ENCODE assay signal across 15 cellular contexts in genomic region chr17:81662002-81662401, GRCh38. TPM values are rescaled to one million over a fixed set of nuclear protein-coding genes. Genes with fewer than 3 reads are reported as not detected.
A peak's percentile ranks its signal among the peaks of the same experiment; 100 is the strongest.
DNase-seq lines count a peak whose midpoint lies in the region; ATAC-seq and TF ChIP-seq lines count a peak whose summit lies in the region.
"Had no signal": no experiment of that assay in that cellular context is flagged by ENCODE, and none has a peak within 500 bp of the region (broad histone marks: within the 10 kb centered on the region; RNA-seq: fewer than 3 reads in every experiment).

No MANE protein-coding gene starts in this region.

- ATAC-seq in CD8-positive, alpha-beta T cell: no peak
- ATAC-seq in naive thymus-derived CD8-positive, alpha-beta T cell: no peak
- no peak for ATAC-seq in HG02840 (IDR thresholded peaks at IDR 0.05; ENCODE audit: low FRiP score, unreplicated experiment)
- no peak for ATAC-seq in HG02884 (IDR thresholded peaks at IDR 0.05; ENCODE audit: unreplicated experiment)

- H3K4me3 ChIP-seq in CD8-positive, alpha-beta T cell (ENCODE audit: low read depth, low read length): no peak overlapping the region
- H3K4me3 ChIP-seq in WERI-Rb-1 (ENCODE audit: low read depth, low read length): no peak overlapping the region

- CTCF ChIA-PET in activated naive CD4-positive, alpha-beta T cell treated with anti-CD3 and anti-CD28 coated beads, Interleukin-2, amount 10 ng/mL, durations not matched to agents 7 days and 5 days (lab: Charles Lee): no interaction called here
- CTCF ChIA-PET in CD8-positive, alpha-beta T cell (lab: Charles Lee): no interaction called here

- H3K4me1 Mint-ChIP-seq in activated naive CD4-positive, alpha-beta T cell treated with anti-CD3 and anti-CD28 coated beads, Interleukin-2, amount 10 ng/mL, durations not matched to agents 7 days and 5 days: peaks cover 41% of the 10 kb centered on the region
- H3K4me1 Mint-ChIP-seq in CD8-positive, alpha-beta T cell (ENCODE audit: low read depth): peaks cover 47% of the 10 kb centered on the region
- H3K4me1 Mint-ChIP-seq in naive thymus-derived CD8-positive, alpha-beta T cell: peaks cover 9 to 37% (median 25%) of the 10 kb centered on the region in 4 donors

- peaks cover 39% of the 10 kb centered on the region for H3K4me1 ChIP-seq in CD8-positive, alpha-beta T cell (ENCODE audit: insufficient read depth, low read length)

- H3K9me3 Mint-ChIP-seq in activated naive CD4-positive, alpha-beta T cell treated with anti-CD3 and anti-CD28 coated beads, Interleukin-2, amount 10 ng/mL, durations not matched to agents 7 days and 5 days: no peaks in the 10 kb centered on the region
- no peaks in the 10 kb centered on the region for H3K9me3 Mint-ChIP-seq in CD8-positive, alpha-beta T cell
- H3K9me3 Mint-ChIP-seq in naive thymus-derived CD8-positive, alpha-beta T cell: no peaks in the 10 kb centered on the region
- H3K9me3 Mint-ChIP-seq: CD8-positive, alpha-beta memory T cell; H9 had no signal

- no peak for DNase-seq in activated naive CD4-positive, alpha-beta T cell treated with anti-CD3 and anti-CD28 coated beads, Interleukin-2, amount 10 ng/mL, durations not matched to agents 7 days and 5 days
- DNase-seq in activated naive CD4-positive, alpha-beta T cell treated with Interleukin-2 at 50 U/mL for 16 hours: no peak
- no peak for DNase-seq in CD8-positive, alpha-beta T cell
- DNase-seq in WERI-Rb-1: no peak
- no peak for DNase-seq in naive thymus-derived CD8-positive, alpha-beta T cell
- DNase-seq: C1 segment of cervical spinal cord; Caco-2; CD8-positive, alpha-beta memory T cell; DND-41; GDM1; GOT3; H9 had no signal

- H3K36me3 ChIP-seq in CD8-positive, alpha-beta T cell (ENCODE audit: insufficient read depth, low read length): no peaks in the 10 kb centered on the region
- peaks cover 19% of the 10 kb centered on the region for H3K36me3 ChIP-seq in WERI-Rb-1

- H3K36me3 Mint-ChIP-seq in activated naive CD4-positive, alpha-beta T cell treated with anti-CD3 and anti-CD28 coated beads, Interleukin-2, amount 10 ng/mL, durations not matched to agents 7 days and 5 days: peaks cover 16% of the 10 kb centered on the region
- peaks cover 13% of the 10 kb centered on the region for H3K36me3 Mint-ChIP-seq in CD8-positive, alpha-beta T cell
- peaks cover 0 to 3% (median 0%) of the 10 kb centered on the region in 3 donors for H3K36me3 Mint-ChIP-seq in naive thymus-derived CD8-positive, alpha-beta T cell

- H3K4me3 Mint-ChIP-seq in activated naive CD4-positive, alpha-beta T cell treated with anti-CD3 and anti-CD28 coated beads, Interleukin-2, amount 10 ng/mL, durations not matched to agents 7 days and 5 days: no peak overlapping the region
- H3K4me3 Mint-ChIP-seq in CD8-positive, alpha-beta T cell: no peak overlapping the region
- H3K4me3 Mint-ChIP-seq in naive thymus-derived CD8-positive, alpha-beta T cell: no peak overlapping the region
- H3K4me3 Mint-ChIP-seq: B cell, H9 had no signal

- H3K27ac ChIP-seq in CD8-positive, alpha-beta T cell (ENCODE audit: low read depth, low read length): no peak overlapping the region
- peak overlapping the region; percentile 35; the same call in 1 of the 2 replicates for H3K27ac ChIP-seq in WERI-Rb-1

- no peaks in the 10 kb centered on the region for H3K27me3 ChIP-seq in CD8-positive, alpha-beta T cell (ENCODE audit: insufficient read depth, low read length)
- no peaks in the 10 kb centered on the region for H3K27me3 ChIP-seq in WERI-Rb-1 (ENCODE audit: insufficient read depth, low read depth, severe bottlenecking)

- POLR2A ChIA-PET in CD8-positive, alpha-beta T cell (lab: Charles Lee): interaction anchor here (0.9 to 2.9 kb wide), 4 partner anchors 8 to 403 kb away, joined by 3 to 14 read pairs (median 8); partner anchors contain the start of genes ARL16, DUS1L and HGS
- POLR2A ChIA-PET in naive thymus-derived CD8-positive, alpha-beta T cell (lab: Charles Lee): interaction anchor here (0.6 to 7.6 kb wide), 5 partner anchors 8 to 221 kb away, joined by 4 to 80 read pairs (median 7); partner anchors contain the start of genes ARL16, HGS, NPLOC4 and TSPAN10

- H3K27ac Mint-ChIP-seq in activated naive CD4-positive, alpha-beta T cell treated with anti-CD3 and anti-CD28 coated beads, Interleukin-2, amount 10 ng/mL, durations not matched to agents 7 days and 5 days: peak overlapping the region; percentile 99
- peak overlapping the region; percentile 98 for H3K27ac Mint-ChIP-seq in CD8-positive, alpha-beta T cell
- peak overlapping the region in 7 of 10 donors; percentile 43 to 98 (median 71) for H3K27ac Mint-ChIP-seq in naive thymus-derived CD8-positive, alpha-beta T cell
- H3K27ac Mint-ChIP-seq: B cell had no signal

- no peaks in the 10 kb centered on the region for H3K27me3 Mint-ChIP-seq in activated naive CD4-positive, alpha-beta T cell treated with anti-CD3 and anti-CD28 coated beads, Interleukin-2, amount 10 ng/mL, durations not matched to agents 7 days and 5 days
- no peaks in the 10 kb centered on the region for H3K27me3 Mint-ChIP-seq in CD8-positive, alpha-beta T cell (ENCODE audit: low read depth)
- H3K27me3 Mint-ChIP-seq in naive thymus-derived CD8-positive, alpha-beta T cell: peaks cover 0 to 1% (median 0%) of the 10 kb centered on the region in 5 donors
- H3K27me3 Mint-ChIP-seq: B cell; CD8-positive, alpha-beta memory T cell had no signal

- intact Hi-C loops in CD8-positive, alpha-beta T cell (cut with DNase I, micrococcal nuclease): loop anchor here (10.0 kb wide), 3 partner anchors 107 to 367 kb away; partner anchors contain the start of genes ACTG1 (in 1 of the 2), FAAP100 (in 1 of the 2) and SLC38A10 (in 1 of the 2)

- no peaks in the 10 kb centered on the region for H3K9me3 ChIP-seq in CD8-positive, alpha-beta T cell (ENCODE audit: low read length)
- no peaks in the 10 kb centered on the region for H3K9me3 ChIP-seq in WERI-Rb-1 (ENCODE audit: severe bottlenecking)
- H3K9me3 ChIP-seq: Caco-2 had no signal

- no peak for TF ChIP-seq CTCF in CD8-positive, alpha-beta T cell (IDR thresholded peaks at IDR 0.05)
- no peak for TF ChIP-seq CTCF in WERI-Rb-1 (IDR thresholded peaks at IDR 0.05; ENCODE audit: low read depth, low read length)

RNA-seq across cellular contexts. Expression of gene OXLD1, which starts 4.4 kb away (rescaled TPM):
- 10 to 100 TPM; 24.4 to 26.1 TPM for total RNA-seq in CD8-positive, alpha-beta T cell
- 10 to 100 TPM; 69.4 to 71.7 TPM for total RNA-seq in naive thymus-derived CD8-positive, alpha-beta T cell
- polyA plus RNA-seq in naive thymus-derived CD8-positive, alpha-beta T cell: 100 to 1,000 TPM in 1 of 3 donors, 10 to 100 TPM in 2; 67.6 to 110 (median 98.3) TPM

RNA-seq across cellular contexts. Expression of gene CCDC137, which starts 4.5 kb away (rescaled TPM):
- 10 to 100 TPM; 18.0 to 19.9 TPM for total RNA-seq in CD8-positive, alpha-beta T cell
- 10 to 100 TPM; 23.5 to 30.2 TPM for total RNA-seq in naive thymus-derived CD8-positive, alpha-beta T cell
- polyA plus RNA-seq in naive thymus-derived CD8-positive, alpha-beta T cell: 10 to 100 TPM; 11.0 to 23.9 (median 11.1) TPM

RNA-seq across cellular contexts. Expression of gene PDE6G, which starts 5.7 kb away (rescaled TPM):
- total RNA-seq in CD8-positive, alpha-beta T cell: 1 to 10 TPM; 3.4 to 4.0 TPM
- total RNA-seq in naive thymus-derived CD8-positive, alpha-beta T cell: 1 to 10 TPM; 5.8 to 7.8 TPM
- polyA plus RNA-seq in naive thymus-derived CD8-positive, alpha-beta T cell: 10 to 100 TPM in 2 of 3 donors, 1 to 10 TPM in 1; 4.6 to 19.6 (median 15.3) TPM
- total RNA-seq: Caco-2 had no signal

RNA-seq across cellular contexts. Expression of gene ARL16, which starts 21.6 kb away (rescaled TPM):
- 10 to 100 TPM; 14.3 to 16.4 TPM for total RNA-seq in CD8-positive, alpha-beta T cell
- 10 to 100 TPM; 23.4 to 26.8 TPM for total RNA-seq in naive thymus-derived CD8-positive, alpha-beta T cell
- polyA plus RNA-seq in naive thymus-derived CD8-positive, alpha-beta T cell: 10 to 100 TPM; 26.0 to 39.3 (median 32.9) TPM

RNA-seq across cellular contexts. Expression of gene HGS, which starts 21.8 kb away (rescaled TPM):
- total RNA-seq in CD8-positive, alpha-beta T cell: 100 to 1,000 TPM; 121 to 126 TPM
- total RNA-seq in naive thymus-derived CD8-positive, alpha-beta T cell: 100 to 1,000 TPM; 151 to 154 TPM
- 10 to 100 TPM; 15.4 to 31.1 (median 21.7) TPM for polyA plus RNA-seq in naive thymus-derived CD8-positive, alpha-beta T cell
